ENCODE assay signal across 1 cellular context in the genomic region with DNA sequence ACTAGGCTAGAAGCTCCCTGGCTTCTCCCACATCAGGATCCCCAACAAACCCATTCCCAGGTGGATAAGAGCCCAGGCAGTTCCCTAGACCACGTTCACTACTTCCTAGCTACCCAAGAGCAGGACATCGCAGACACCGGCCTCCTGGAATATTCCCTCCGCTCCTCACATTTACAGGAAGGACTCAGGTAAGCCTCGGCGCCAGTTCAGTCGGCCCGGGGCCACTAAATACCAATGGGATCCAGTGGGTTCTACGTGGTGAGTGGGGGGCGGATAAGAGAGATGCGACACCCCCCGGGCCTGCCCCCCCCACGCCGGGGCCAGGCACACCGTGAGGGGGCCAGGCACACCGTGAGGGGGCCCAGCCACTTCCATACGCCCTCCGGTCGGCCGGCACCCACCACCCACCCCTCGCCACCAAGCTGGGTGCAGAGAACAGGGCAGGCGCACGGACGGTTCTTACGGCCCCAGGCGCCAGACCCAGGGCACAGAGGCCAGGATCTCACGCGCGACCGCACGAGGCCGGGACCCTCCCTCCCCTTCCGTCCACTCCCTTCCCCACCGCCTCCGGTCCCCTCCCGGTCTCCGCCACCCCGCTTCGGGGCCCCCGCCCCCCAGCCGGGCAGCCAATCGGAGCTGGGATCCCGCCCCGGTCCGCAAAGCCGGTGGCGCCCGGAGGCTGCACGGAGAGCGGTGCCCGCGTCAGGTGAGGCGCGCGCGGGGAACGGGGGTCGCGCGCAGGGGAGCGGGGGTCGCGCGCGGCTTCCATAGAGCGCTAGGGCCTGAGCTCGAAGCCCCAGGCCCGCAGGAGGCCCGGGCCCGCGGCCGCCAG.
A peak's percentile ranks its signal among the peaks of the same experiment; 100 is the strongest.
TF ChIP-seq lines count a peak whose summit lies in the region.

A gene with protein sequence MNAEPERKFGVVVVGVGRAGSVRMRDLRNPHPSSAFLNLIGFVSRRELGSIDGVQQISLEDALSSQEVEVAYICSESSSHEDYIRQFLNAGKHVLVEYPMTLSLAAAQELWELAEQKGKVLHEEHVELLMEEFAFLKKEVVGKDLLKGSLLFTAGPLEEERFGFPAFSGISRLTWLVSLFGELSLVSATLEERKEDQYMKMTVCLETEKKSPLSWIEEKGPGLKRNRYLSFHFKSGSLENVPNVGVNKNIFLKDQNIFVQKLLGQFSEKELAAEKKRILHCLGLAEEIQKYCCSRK (plus strand): TSS at position 652 of the 832 bp plus-strand sequence. CDS start 12,479 bp downstream, outside the sequence.

TF ChIP-seq in HEK293, 187 proteins besides CTCF, POLR2A, EP300 and RAD21 (continued from another document and continues in another):
- TF ChIP-seq, protein P1, sequence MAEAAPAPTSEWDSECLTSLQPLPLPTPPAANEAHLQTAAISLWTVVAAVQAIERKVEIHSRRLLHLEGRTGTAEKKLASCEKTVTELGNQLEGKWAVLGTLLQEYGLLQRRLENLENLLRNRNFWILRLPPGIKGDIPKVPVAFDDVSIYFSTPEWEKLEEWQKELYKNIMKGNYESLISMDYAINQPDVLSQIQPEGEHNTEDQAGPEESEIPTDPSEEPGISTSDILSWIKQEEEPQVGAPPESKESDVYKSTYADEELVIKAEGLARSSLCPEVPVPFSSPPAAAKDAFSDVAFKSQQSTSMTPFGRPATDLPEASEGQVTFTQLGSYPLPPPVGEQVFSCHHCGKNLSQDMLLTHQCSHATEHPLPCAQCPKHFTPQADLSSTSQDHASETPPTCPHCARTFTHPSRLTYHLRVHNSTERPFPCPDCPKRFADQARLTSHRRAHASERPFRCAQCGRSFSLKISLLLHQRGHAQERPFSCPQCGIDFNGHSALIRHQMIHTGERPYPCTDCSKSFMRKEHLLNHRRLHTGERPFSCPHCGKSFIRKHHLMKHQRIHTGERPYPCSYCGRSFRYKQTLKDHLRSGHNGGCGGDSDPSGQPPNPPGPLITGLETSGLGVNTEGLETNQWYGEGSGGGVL (tag by site-specific recombination; IDR thresholded peaks at IDR 0.05), result peak; percentile 90
- TF ChIP-seq ZNF837 (tag by site-specific recombination; IDR thresholded peaks at IDR 0.05) (no peak), ZNF341 (tag by site-specific recombination; IDR thresholded peaks at IDR 0.05; ENCODE audit: low read depth) (no peak), GLI4 (tag by site-specific recombination; IDR thresholded peaks at IDR 0.05) (peak; percentile 22; the same call in 1 of the 2 replicates), ZNF121 (tag by site-specific recombination; IDR thresholded peaks at IDR 0.05) (peak; percentile 89), ZNF10 (tag by site-specific recombination; IDR thresholded peaks at IDR 0.05) (0 out of 2 replicates have a peak, but pooled peaks have one; percentile 10), KLF16 (tag by site-specific recombination; IDR thresholded peaks at IDR 0.05) (peak; percentile 64; the same call in 1 of the 2 replicates), GLIS1 (tag by site-specific recombination; IDR thresholded peaks at IDR 0.05) (peak; percentile 61), ZBTB20 (tag by site-specific recombination; IDR thresholded peaks at IDR 0.05) (peak; percentile 63), KLF8 (tag by site-specific recombination; IDR thresholded peaks at IDR 0.05) (peak; percentile 59), GLI2 (tag by site-specific recombination; IDR thresholded peaks at IDR 0.05; ENCODE audit: borderline replicate concordance, low read depth) (no peak), ZNF423 (tag by site-specific recombination; IDR thresholded peaks at IDR 0.05) (0 out of 2 replicates have a peak, but pooled peaks have one; percentile 34), KLF9 (tag by site-specific recombination; IDR thresholded peaks at IDR 0.05; ENCODE audit: low read depth) (peak; percentile 65), ZNF560 (tag by site-specific recombination; IDR thresholded peaks at IDR 0.05; ENCODE audit: borderline replicate concordance) (peak; percentile 61; the same call in 1 of the 2 replicates), ZNF211 (tag by site-specific recombination; IDR thresholded peaks at IDR 0.05; ENCODE audit: low read depth) (no peak), KLF7 (tag by site-specific recombination; IDR thresholded peaks at IDR 0.05; ENCODE audit: borderline replicate concordance) (0 out of 2 replicates have a peak, but pooled peaks have one; percentile 59), FEZF1 (tag by site-specific recombination; IDR thresholded peaks at IDR 0.05) (no peak), WT1 (tag by site-specific recombination; IDR thresholded peaks at IDR 0.05) (peak; percentile 92), KLF1 (tag by site-specific recombination; IDR thresholded peaks at IDR 0.05) (peak; percentile 67), ZNF311 (tag by site-specific recombination; IDR thresholded peaks at IDR 0.05; ENCODE audit: borderline replicate concordance) (no peak), ZBTB8A (tag by site-specific recombination; IDR thresholded peaks at IDR 0.05) (peak; percentile 23; the same call in 1 of the 2 replicates), ZIC2 (tag by site-specific recombination; IDR thresholded peaks at IDR 0.05) (0 out of 2 replicates have a peak, but pooled peaks have one; percentile 14), OSR2 (tag by site-specific recombination; IDR thresholded peaks at IDR 0.05) (no peak), ZNF19 (tag by site-specific recombination; IDR thresholded peaks at IDR 0.05; ENCODE audit: low read depth) (no peak), ZNF335 (tag by site-specific recombination; conservative IDR thresholded peaks at IDR 0.05) (0 out of 2 replicates have a peak, but pooled peaks have one; percentile 48), ZNF324 (tag by site-specific recombination; IDR thresholded peaks at IDR 0.05) (peak; percentile 53; the same call in 1 of the 2 replicates), ZNF433 (tag by site-specific recombination; IDR thresholded peaks at IDR 0.05; ENCODE audit: low read depth) (no peak), GLIS2 (tag by site-specific recombination; IDR thresholded peaks at IDR 0.05) (peak; percentile 92), ZNF510 (tag by site-specific recombination; IDR thresholded peaks at IDR 0.05; ENCODE audit: insufficient replicate concordance) (no peak), ZNF785 (tag by site-specific recombination; IDR thresholded peaks at IDR 0.05) (peak; percentile 30; the same call in 1 of the 2 replicates), ZNF391 (tag by site-specific recombination; IDR thresholded peaks at IDR 0.05; ENCODE audit: borderline replicate concordance, low read depth) (0 out of 2 replicates have a peak, but pooled peaks have one; percentile 62), ZNF501 (tag by site-specific recombination; IDR thresholded peaks at IDR 0.05) (peak; percentile 64; the same call in 1 of the 2 replicates), ZNF701 (tag by site-specific recombination; IDR thresholded peaks at IDR 0.05) (no peak), ZNF23 (tag by site-specific recombination; IDR thresholded peaks at IDR 0.05; ENCODE audit: borderline replicate concordance) (no peak), ZNF561 (tag by site-specific recombination; IDR thresholded peaks at IDR 0.05; ENCODE audit: borderline replicate concordance) (peak; percentile 44; the same call in 1 of the 2 replicates), ZNF202 (tag by site-specific recombination; IDR thresholded peaks at IDR 0.05; ENCODE audit: borderline replicate concordance) (peak; percentile 13; the same call in 1 of the 2 replicates), ZNF530 (tag by site-specific recombination; IDR thresholded peaks at IDR 0.05; ENCODE audit: low read depth) (no peak), EGR2 (tag by site-specific recombination; IDR thresholded peaks at IDR 0.05; ENCODE audit: low read depth) (peak; percentile 44; the same call in 1 of the 2 replicates)
- TF ChIP-seq, protein P2, sequence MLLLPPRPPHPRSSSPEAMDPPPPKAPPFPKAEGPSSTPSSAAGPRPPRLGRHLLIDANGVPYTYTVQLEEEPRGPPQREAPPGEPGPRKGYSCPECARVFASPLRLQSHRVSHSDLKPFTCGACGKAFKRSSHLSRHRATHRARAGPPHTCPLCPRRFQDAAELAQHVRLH (tag by site-specific recombination; IDR thresholded peaks at IDR 0.05), result 0 out of 2 replicates have a peak, but pooled peaks have one; percentile 36
- TF ChIP-seq, protein P3, sequence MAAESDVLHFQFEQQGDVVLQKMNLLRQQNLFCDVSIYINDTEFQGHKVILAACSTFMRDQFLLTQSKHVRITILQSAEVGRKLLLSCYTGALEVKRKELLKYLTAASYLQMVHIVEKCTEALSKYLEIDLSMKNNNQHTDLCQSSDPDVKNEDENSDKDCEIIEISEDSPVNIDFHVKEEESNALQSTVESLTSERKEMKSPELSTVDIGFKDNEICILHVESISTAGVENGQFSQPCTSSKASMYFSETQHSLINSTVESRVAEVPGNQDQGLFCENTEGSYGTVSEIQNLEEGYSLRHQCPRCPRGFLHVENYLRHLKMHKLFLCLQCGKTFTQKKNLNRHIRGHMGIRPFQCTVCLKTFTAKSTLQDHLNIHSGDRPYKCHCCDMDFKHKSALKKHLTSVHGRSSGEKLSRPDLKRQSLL (tag by site-specific recombination; IDR thresholded peaks at IDR 0.05), result no peak
- TF ChIP-seq, protein P4, sequence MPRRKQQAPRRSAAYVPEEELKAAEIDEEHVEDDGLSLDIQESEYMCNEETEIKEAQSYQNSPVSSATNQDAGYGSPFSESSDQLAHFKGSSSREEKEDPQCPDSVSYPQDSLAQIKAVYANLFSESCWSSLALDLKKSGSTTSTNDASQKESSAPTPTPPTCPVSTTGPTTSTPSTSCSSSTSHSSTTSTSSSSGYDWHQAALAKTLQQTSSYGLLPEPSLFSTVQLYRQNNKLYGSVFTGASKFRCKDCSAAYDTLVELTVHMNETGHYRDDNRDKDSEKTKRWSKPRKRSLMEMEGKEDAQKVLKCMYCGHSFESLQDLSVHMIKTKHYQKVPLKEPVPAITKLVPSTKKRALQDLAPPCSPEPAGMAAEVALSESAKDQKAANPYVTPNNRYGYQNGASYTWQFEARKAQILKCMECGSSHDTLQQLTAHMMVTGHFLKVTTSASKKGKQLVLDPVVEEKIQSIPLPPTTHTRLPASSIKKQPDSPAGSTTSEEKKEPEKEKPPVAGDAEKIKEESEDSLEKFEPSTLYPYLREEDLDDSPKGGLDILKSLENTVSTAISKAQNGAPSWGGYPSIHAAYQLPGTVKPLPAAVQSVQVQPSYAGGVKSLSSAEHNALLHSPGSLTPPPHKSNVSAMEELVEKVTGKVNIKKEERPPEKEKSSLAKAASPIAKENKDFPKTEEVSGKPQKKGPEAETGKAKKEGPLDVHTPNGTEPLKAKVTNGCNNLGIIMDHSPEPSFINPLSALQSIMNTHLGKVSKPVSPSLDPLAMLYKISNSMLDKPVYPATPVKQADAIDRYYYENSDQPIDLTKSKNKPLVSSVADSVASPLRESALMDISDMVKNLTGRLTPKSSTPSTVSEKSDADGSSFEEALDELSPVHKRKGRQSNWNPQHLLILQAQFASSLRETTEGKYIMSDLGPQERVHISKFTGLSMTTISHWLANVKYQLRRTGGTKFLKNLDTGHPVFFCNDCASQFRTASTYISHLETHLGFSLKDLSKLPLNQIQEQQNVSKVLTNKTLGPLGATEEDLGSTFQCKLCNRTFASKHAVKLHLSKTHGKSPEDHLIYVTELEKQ (tag by site-specific recombination; IDR thresholded peaks at IDR 0.05; ENCODE audit: borderline replicate concordance), result no peak
- TF ChIP-seq, protein P5, sequence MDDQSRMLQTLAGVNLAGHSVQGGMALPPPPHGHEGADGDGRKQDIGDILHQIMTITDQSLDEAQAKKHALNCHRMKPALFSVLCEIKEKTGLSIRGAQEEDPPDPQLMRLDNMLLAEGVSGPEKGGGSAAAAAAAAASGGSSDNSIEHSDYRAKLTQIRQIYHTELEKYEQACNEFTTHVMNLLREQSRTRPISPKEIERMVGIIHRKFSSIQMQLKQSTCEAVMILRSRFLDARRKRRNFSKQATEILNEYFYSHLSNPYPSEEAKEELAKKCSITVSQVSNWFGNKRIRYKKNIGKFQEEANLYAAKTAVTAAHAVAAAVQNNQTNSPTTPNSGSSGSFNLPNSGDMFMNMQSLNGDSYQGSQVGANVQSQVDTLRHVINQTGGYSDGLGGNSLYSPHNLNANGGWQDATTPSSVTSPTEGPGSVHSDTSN (CRISPR knock-in tag; IDR thresholded peaks at IDR 0.05), result no peak; the same call in 1 of the 2 replicates
- TF ChIP-seq, protein P6, sequence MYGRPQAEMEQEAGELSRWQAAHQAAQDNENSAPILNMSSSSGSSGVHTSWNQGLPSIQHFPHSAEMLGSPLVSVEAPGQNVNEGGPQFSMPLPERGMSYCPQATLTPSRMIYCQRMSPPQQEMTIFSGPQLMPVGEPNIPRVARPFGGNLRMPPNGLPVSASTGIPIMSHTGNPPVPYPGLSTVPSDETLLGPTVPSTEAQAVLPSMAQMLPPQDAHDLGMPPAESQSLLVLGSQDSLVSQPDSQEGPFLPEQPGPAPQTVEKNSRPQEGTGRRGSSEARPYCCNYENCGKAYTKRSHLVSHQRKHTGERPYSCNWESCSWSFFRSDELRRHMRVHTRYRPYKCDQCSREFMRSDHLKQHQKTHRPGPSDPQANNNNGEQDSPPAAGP (tag by site-specific recombination; IDR thresholded peaks at IDR 0.05), result peak; percentile 39; the same call in 1 of the 2 replicates
- TF ChIP-seq, protein P7, sequence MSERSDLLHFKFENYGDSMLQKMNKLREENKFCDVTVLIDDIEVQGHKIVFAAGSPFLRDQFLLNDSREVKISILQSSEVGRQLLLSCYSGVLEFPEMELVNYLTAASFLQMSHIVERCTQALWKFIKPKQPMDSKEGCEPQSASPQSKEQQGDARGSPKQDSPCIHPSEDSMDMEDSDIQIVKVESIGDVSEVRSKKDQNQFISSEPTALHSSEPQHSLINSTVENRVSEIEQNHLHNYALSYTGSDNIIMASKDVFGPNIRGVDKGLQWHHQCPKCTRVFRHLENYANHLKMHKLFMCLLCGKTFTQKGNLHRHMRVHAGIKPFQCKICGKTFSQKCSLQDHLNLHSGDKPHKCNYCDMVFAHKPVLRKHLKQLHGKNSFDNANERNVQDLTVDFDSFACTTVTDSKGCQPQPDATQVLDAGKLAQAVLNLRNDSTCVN (tag by site-specific recombination; optimal IDR thresholded peaks at IDR 0.05), result peak; percentile 81
- TF ChIP-seq, protein P8, sequence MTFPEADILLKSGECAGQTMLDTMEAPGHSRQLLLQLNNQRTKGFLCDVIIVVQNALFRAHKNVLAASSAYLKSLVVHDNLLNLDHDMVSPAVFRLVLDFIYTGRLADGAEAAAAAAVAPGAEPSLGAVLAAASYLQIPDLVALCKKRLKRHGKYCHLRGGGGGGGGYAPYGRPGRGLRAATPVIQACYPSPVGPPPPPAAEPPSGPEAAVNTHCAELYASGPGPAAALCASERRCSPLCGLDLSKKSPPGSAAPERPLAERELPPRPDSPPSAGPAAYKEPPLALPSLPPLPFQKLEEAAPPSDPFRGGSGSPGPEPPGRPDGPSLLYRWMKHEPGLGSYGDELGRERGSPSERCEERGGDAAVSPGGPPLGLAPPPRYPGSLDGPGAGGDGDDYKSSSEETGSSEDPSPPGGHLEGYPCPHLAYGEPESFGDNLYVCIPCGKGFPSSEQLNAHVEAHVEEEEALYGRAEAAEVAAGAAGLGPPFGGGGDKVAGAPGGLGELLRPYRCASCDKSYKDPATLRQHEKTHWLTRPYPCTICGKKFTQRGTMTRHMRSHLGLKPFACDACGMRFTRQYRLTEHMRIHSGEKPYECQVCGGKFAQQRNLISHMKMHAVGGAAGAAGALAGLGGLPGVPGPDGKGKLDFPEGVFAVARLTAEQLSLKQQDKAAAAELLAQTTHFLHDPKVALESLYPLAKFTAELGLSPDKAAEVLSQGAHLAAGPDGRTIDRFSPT (tag by site-specific recombination; IDR thresholded peaks at IDR 0.05), result 0 out of 2 replicates have a peak, but pooled peaks have one; percentile 32
